In the genomic region with DNA sequence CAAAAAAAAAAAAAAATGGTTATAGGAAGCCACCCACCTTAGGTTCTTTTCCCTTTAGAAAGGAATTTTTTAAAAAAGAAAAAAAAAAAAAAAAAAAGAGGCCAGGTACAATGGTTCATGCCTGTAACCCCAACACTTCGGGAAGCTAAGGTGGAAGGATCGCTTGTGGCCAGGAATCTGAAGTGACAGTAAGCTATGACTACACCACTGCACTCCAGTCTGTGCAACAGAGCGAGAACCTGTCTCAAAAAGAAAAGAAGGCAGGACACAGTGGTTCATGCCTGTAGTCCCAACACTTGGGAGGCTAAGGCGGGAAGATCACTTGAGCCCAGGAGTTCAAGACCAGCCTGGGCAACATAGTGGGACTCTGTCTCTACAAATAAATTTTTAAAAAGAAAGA, we compare ENCODE assay signal across 8 cellular contexts. TPM values are rescaled to one million over a fixed set of nuclear protein-coding genes. Genes with fewer than 3 reads are reported as not detected.
A peak's percentile ranks its signal among the peaks of the same experiment; 100 is the strongest.
DNase-seq lines count a peak whose midpoint lies in the region; ATAC-seq and TF ChIP-seq lines count a peak whose summit lies in the region.
"Had no signal": no experiment of that assay in that cellular context is flagged by ENCODE, and none has a peak within 500 bp of the region (broad histone marks: within the 10 kb centered on the region; RNA-seq: fewer than 3 reads in every experiment).

No MANE protein-coding gene starts in this region.

- peak overlapping the region; percentile 71 for H3K27ac Mint-ChIP-seq in activated T-helper 17 cell treated with anti-CD3 and anti-CD28 coated beads, Interleukin-2, amount 50 U/mL, for 72 hours
- H3K27ac Mint-ChIP-seq in natural killer cell treated with Interleukin-12 subunit alpha and Interleukin-12 subunit beta and Interleukin-15 and Interleukin-18, amount 100 ng/mL, for 72 hours, result peak overlapping the region; percentile 80 to 82
- no peak overlapping the region for H3K27ac Mint-ChIP-seq in nephron progenitor cell

- no peak for TF ChIP-seq CTCF in nephron progenitor cell (IDR thresholded peaks at IDR 0.05)

- peak; percentile 9 for ATAC-seq in GM18858 (IDR thresholded peaks at IDR 0.05; ENCODE audit: unreplicated experiment)
- ATAC-seq in HG02610 (IDR thresholded peaks at IDR 0.05; ENCODE audit: unreplicated experiment), result peak; percentile 31
- ATAC-seq in activated T-helper 17 cell treated with anti-CD3 and anti-CD28 coated beads, Interleukin-2, amount 50 U/mL, for 72 hours (replicated peaks), result peak; percentile 20
- ATAC-seq in natural killer cell treated with Interleukin-12 subunit alpha and Interleukin-12 subunit beta and Interleukin-15 and Interleukin-18, amount 100 ng/mL, for 72 hours, result peak in 1 of 2 donors; percentile 54

- no peaks in the 10 kb centered on the region for H3K9me3 Mint-ChIP-seq in activated T-helper 17 cell treated with anti-CD3 and anti-CD28 coated beads, Interleukin-2, amount 50 U/mL, for 72 hours
- no peaks in the 10 kb centered on the region for H3K9me3 Mint-ChIP-seq in natural killer cell treated with Interleukin-12 subunit alpha and Interleukin-12 subunit beta and Interleukin-15 and Interleukin-18, amount 100 ng/mL, for 72 hours
- H3K9me3 Mint-ChIP-seq in nephron progenitor cell, result no peaks in the 10 kb centered on the region

- peak overlapping the region; percentile 61 for H3K4me3 Mint-ChIP-seq in activated T-helper 17 cell treated with anti-CD3 and anti-CD28 coated beads, Interleukin-2, amount 50 U/mL, for 72 hours
- peak overlapping the region; percentile 68 for H3K4me3 Mint-ChIP-seq in natural killer cell treated with Interleukin-12 subunit alpha and Interleukin-12 subunit beta and Interleukin-15 and Interleukin-18, amount 100 ng/mL, for 72 hours
- no peak overlapping the region for H3K4me3 Mint-ChIP-seq in nephron progenitor cell

- peaks cover 13% of the 10 kb centered on the region for H3K4me1 Mint-ChIP-seq in activated T-helper 17 cell treated with anti-CD3 and anti-CD28 coated beads, Interleukin-2, amount 50 U/mL, for 72 hours
- peaks cover 26 to 44% of the 10 kb centered on the region in 2 donors for H3K4me1 Mint-ChIP-seq in natural killer cell treated with Interleukin-12 subunit alpha and Interleukin-12 subunit beta and Interleukin-15 and Interleukin-18, amount 100 ng/mL, for 72 hours (ENCODE audit: low read depth in 2 of 2)
- H3K4me1 Mint-ChIP-seq in nephron progenitor cell, result peaks cover 16% of the 10 kb centered on the region

- no peaks in the 10 kb centered on the region for H3K27me3 Mint-ChIP-seq in activated T-helper 17 cell treated with anti-CD3 and anti-CD28 coated beads, Interleukin-2, amount 50 U/mL, for 72 hours
- no peaks in the 10 kb centered on the region for H3K27me3 Mint-ChIP-seq in natural killer cell treated with Interleukin-12 subunit alpha and Interleukin-12 subunit beta and Interleukin-15 and Interleukin-18, amount 100 ng/mL, for 72 hours
- no peaks in the 10 kb centered on the region for H3K27me3 Mint-ChIP-seq in nephron progenitor cell (ENCODE audit: low read depth, poor library complexity)

- DNase-seq in natural killer cell treated with Interleukin-12 subunit alpha and Interleukin-12 subunit beta and Interleukin-15 and Interleukin-18, amount 100 ng/mL, for 72 hours (ENCODE audit: low spot score), result no peak
- no peak for DNase-seq in stimulated activated CD4-positive, alpha-beta T cell treated with anti-CD3 and anti-CD28 coated beads, Interleukin-2, amount 100 ng/mL, for 48 hours
- DNase-seq in nephron progenitor cell, result no peak
- DNase-seq in OCI-M2 (lab: John Stamatoyannopoulos, UW; ENCODE audit: unreplicated experiment), result no peak
- DNase-seq: activated CD4-positive, CD25-positive, alpha-beta regulatory T cell had no signal

- peaks cover 31% of the 10 kb centered on the region for H3K36me3 Mint-ChIP-seq in activated T-helper 17 cell treated with anti-CD3 and anti-CD28 coated beads, Interleukin-2, amount 50 U/mL, for 72 hours (ENCODE audit: low read depth)
- H3K36me3 Mint-ChIP-seq in natural killer cell treated with Interleukin-12 subunit alpha and Interleukin-12 subunit beta and Interleukin-15 and Interleukin-18, amount 100 ng/mL, for 72 hours, result no peaks in the 10 kb centered on the region
- peaks cover 19% of the 10 kb centered on the region for H3K36me3 Mint-ChIP-seq in nephron progenitor cell (ENCODE audit: low read depth)

RNA-seq across cellular contexts. Expression of gene SPTLC2, which starts 36.0 kb away (rescaled TPM):
- total RNA-seq in activated T-helper 17 cell treated with anti-CD3 and anti-CD28 coated beads, Interleukin-2, amount 50 U/mL, for 72 hours, result 10 to 100 TPM; 17.4 to 27.2 TPM
- 10 to 100 TPM; 44.0 to 65.7 TPM for total RNA-seq in natural killer cell treated with Interleukin-12 subunit alpha and Interleukin-12 subunit beta and Interleukin-15 and Interleukin-18, amount 100 ng/mL, for 72 hours
